8 cellular contexts compared by ENCODE assay signal in genomic region chr19:43618921-43619261, GRCh38. TPM values are rescaled to one million over a fixed set of nuclear protein-coding genes. Genes with fewer than 3 reads are reported as not detected.
A peak's percentile ranks its signal among the peaks of the same experiment; 100 is the strongest.
DNase-seq lines count a peak whose midpoint lies in the region; ATAC-seq, FAIRE-seq and TF ChIP-seq lines count a peak whose summit lies in the region.

No MANE protein-coding gene starts in this region.

- H3K4me1 Mint-ChIP-seq in activated T-cell treated with anti-CD3 and anti-CD28 coated beads, Interleukin-2, amount 50 U/mL, for 4 hours (ENCODE audit: low read depth) = peaks cover 18% of the 10 kb centered on the region

- TF ChIP-seq POLR2A in A549 (IDR thresholded peaks at IDR 0.05; ENCODE audit: low read length) (no peak), GM18505 (IDR thresholded peaks at IDR 0.05; ENCODE audit: borderline replicate concordance, extremely low read depth, insufficient read depth, insufficient read length) (no peak)

- peak overlapping the region; percentile 92 for H2AFZ ChIP-seq in parathyroid adenoma

- 2% methylated on average over 14 of the region's 14 CpGs for WGBS in A549 (ENCODE audit: missing lambda C conversion rate)

- CTCF ChIA-PET in A549 (lab: Yijun Ruan, JAX) = interaction anchor here (1.0 kb wide), 1 partner anchor 19 kb away, joined by 4 read pairs; no protein-coding TSS in a partner anchor

- ATAC-seq in A549 = peak; percentile 54 to 66
- peak; percentile 20 for ATAC-seq in GM18505 (IDR thresholded peaks at IDR 0.05; ENCODE audit: unreplicated experiment)
- ATAC-seq in HG03045 (IDR thresholded peaks at IDR 0.05; ENCODE audit: unreplicated experiment) = peak; percentile 8
- peak; percentile 51 for ATAC-seq in activated T-cell treated with anti-CD3 and anti-CD28 coated beads, Interleukin-2, amount 50 U/mL, for 4 hours

- POLR2A ChIA-PET in A549 (lab: Yijun Ruan, JAX) = interaction anchor here (0.7 to 1.1 kb wide), 2 partner anchors 50 kb away, joined by 3 to 10 read pairs; no protein-coding TSS in a partner anchor

- H3K4me2 ChIP-seq in A549 = peak overlapping the region; percentile 92
- peak overlapping the region; percentile 98 for H3K4me2 ChIP-seq in parathyroid adenoma (ENCODE audit: low read length)

- H3K79me2 ChIP-seq in parathyroid adenoma = peaks cover 8% of the 10 kb centered on the region

- TF ChIP-seq CTCF in A549 (IDR thresholded peaks at IDR 0.05) (no peak), parathyroid adenoma (IDR thresholded peaks at IDR 0.05) (no peak)

- TF ChIP-seq EP300 in A549 (IDR thresholded peaks at IDR 0.05) = no peak

- no peaks in the 10 kb centered on the region for H3K27me3 ChIP-seq in parathyroid adenoma (ENCODE audit: control insufficient read depth, insufficient read depth, low read length)

- peak overlapping the region; percentile 65 for H3K4me3 ChIP-seq in A549
- peak overlapping the region; percentile 80 for H3K4me3 ChIP-seq in parathyroid adenoma (ENCODE audit: low read depth, low read length)

- H3K27ac ChIP-seq in A549 = peak overlapping the region; percentile 86 to 94
- peak overlapping the region; percentile 89 for H3K27ac ChIP-seq in parathyroid adenoma

- peak overlapping the region; percentile 97 for H3K4me3 Mint-ChIP-seq in activated T-cell treated with anti-CD3 and anti-CD28 coated beads, Interleukin-2, amount 50 U/mL, for 4 hours

- no peaks in the 10 kb centered on the region for H3K27me3 Mint-ChIP-seq in activated T-cell treated with anti-CD3 and anti-CD28 coated beads, Interleukin-2, amount 50 U/mL, for 4 hours (ENCODE audit: low read depth)

- no peaks in the 10 kb centered on the region for H3K36me3 ChIP-seq in parathyroid adenoma (ENCODE audit: control insufficient read depth, insufficient read depth, low read length)

- no peaks in the 10 kb centered on the region for H3K9me3 ChIP-seq in A549
- no peaks in the 10 kb centered on the region for H3K9me3 ChIP-seq in parathyroid adenoma (ENCODE audit: control insufficient read depth, low read length)

- TF ChIP-seq RAD21 in A549 (conservative IDR thresholded peaks at IDR 0.05 in 1 of 2, IDR thresholded peaks at IDR 0.05 in 1 of 2) = no peak

- peaks cover 12% of the 10 kb centered on the region for H3K4me1 ChIP-seq in A549
- peaks cover 3% of the 10 kb centered on the region for H3K4me1 ChIP-seq in parathyroid adenoma

- H3K36me3 Mint-ChIP-seq in activated T-cell treated with anti-CD3 and anti-CD28 coated beads, Interleukin-2, amount 50 U/mL, for 4 hours (ENCODE audit: insufficient read depth) = no peaks in the 10 kb centered on the region

- no peak for FAIRE-seq in A549 (lab: Jason Lieb, UNC)

- no peaks in the 10 kb centered on the region for H3K9me3 Mint-ChIP-seq in activated T-cell treated with anti-CD3 and anti-CD28 coated beads, Interleukin-2, amount 50 U/mL, for 4 hours

- DNase-seq in A549 (ENCODE audit: low read depth in 1 of 2, low spot score in 1 of 2) = peak; percentile 53 to 62
- DNase-seq in NCI-H446 treated with DMSO at 0.1 percent for 48 hours (lab: John Stamatoyannopoulos, UW) = peak; percentile 74
- DNase-seq in activated T-cell treated with anti-CD3 and anti-CD28 coated beads, Interleukin-2, amount 50 U/mL, for 4 hours = peak; percentile 17
- peak; percentile 44 for DNase-seq in foreskin melanocyte
- DNase-seq in NCI-H226 = no peak

- H3K9ac ChIP-seq in parathyroid adenoma = peak overlapping the region; percentile 79

TF ChIP-seq in A549, 52 proteins besides CTCF, POLR2A, EP300 and RAD21:
- TF ChIP-seq ZNF302 (CRISPR knock-in tag; IDR thresholded peaks at IDR 0.05) (peak; percentile 84), HOXB13 (CRISPR knock-in tag; IDR thresholded peaks at IDR 0.05; ENCODE audit: low read depth) (peak; percentile 87), HOXB5 (CRISPR knock-in tag; IDR thresholded peaks at IDR 0.05) (no peak), HEYL (CRISPR knock-in tag; IDR thresholded peaks at IDR 0.05) (no peak), FOXS1 (CRISPR knock-in tag; IDR thresholded peaks at IDR 0.05) (0 out of 2 replicates have a peak, but pooled peaks have one; percentile 31), FOSB (CRISPR knock-in tag; IDR thresholded peaks at IDR 0.05) (peak; percentile 50; the same call in 1 of the 2 replicates), NPAS2 (CRISPR knock-in tag; IDR thresholded peaks at IDR 0.05; ENCODE audit: borderline replicate concordance) (no peak), HOXA7 (CRISPR knock-in tag; IDR thresholded peaks at IDR 0.05) (peak; percentile 59; the same call in 1 of the 2 replicates), MAX (IDR thresholded peaks at IDR 0.05) (no peak), CEBPB (IDR thresholded peaks at IDR 0.05) (no peak), ATOH8 (CRISPR knock-in tag; IDR thresholded peaks at IDR 0.05; ENCODE audit: low read depth) (no peak)

RNA-seq across cellular contexts. Expression of gene ZNF428, which starts 0.5 kb away (rescaled TPM):
- polyA plus RNA-seq in A549 (2011; rRNA removed) (19.3 and 22.9 TPM in 2 replicates), A549 (2017; fragmentation: RNase III; extraction: RNeasy Plus Mini Kit Qiagen cat#74134 plus additional on column Dnase treatment) (47.7 to 58.5 TPM (median 52.4 TPM) in 3 replicates)
- 56.2 and 66.0 TPM in 2 replicates for polyA plus RNA-seq in A549 (2012; cell fraction: cytosol; rRNA removed)
- 26.1 and 30.9 TPM in 2 replicates for polyA plus RNA-seq in A549 (2012; cell fraction: nucleus; rRNA removed)
- 4.5 and 6.1 TPM in 2 replicates for polyA minus RNA-seq in A549 (2011; rRNA and poly(A)+ RNA removed)
- 10 to 100 TPM; 20.6 to 27.6 (median 25.5) TPM for total RNA-seq in activated T-cell treated with anti-CD3 and anti-CD28 coated beads, Interleukin-2, amount 50 U/mL, for 4 hours

RNA-seq across cellular contexts. Expression of gene SRRM5, which starts 7.0 kb away (rescaled TPM):
- polyA plus RNA-seq in A549 (2011; rRNA removed) (0.41 and 0.47 TPM in 2 replicates), A549 (2017; fragmentation: RNase III; extraction: RNeasy Plus Mini Kit Qiagen cat#74134 plus additional on column Dnase treatment) (0.44 to 0.55 TPM (median 0.50 TPM) in 3 replicates)
- 0.31 and 0.37 TPM in 2 replicates for polyA plus RNA-seq in A549 (2012; cell fraction: cytosol; rRNA removed)
- polyA plus RNA-seq in A549 (2012; cell fraction: nucleus; rRNA removed) = 1.4 and 1.6 TPM in 2 replicates
- 0.24 and 0.37 TPM in 2 replicates for polyA minus RNA-seq in A549 (2011; rRNA and poly(A)+ RNA removed)
- under 1 TPM; 0.25 to 0.87 (median 0.30) TPM for total RNA-seq in activated T-cell treated with anti-CD3 and anti-CD28 coated beads, Interleukin-2, amount 50 U/mL, for 4 hours

RNA-seq across cellular contexts. Expression of gene CADM4, which starts 20.8 kb away (rescaled TPM):
- polyA plus RNA-seq in A549 (2011; rRNA removed) (4.2 and 4.7 TPM in 2 replicates), A549 (2017; fragmentation: RNase III; extraction: RNeasy Plus Mini Kit Qiagen cat#74134 plus additional on column Dnase treatment) (8.8 to 10.1 TPM (median 9.2 TPM) in 3 replicates)
- 5.9 and 7.6 TPM in 2 replicates for polyA plus RNA-seq in A549 (2012; cell fraction: cytosol; rRNA removed)
- polyA plus RNA-seq in A549 (2012; cell fraction: nucleus; rRNA removed) = 6.7 and 7.8 TPM in 2 replicates
- polyA minus RNA-seq in A549 (2011; rRNA and poly(A)+ RNA removed) = 3.3 and 3.7 TPM in 2 replicates
- under 1 TPM; 0.40 to 0.63 (median 0.42) TPM for total RNA-seq in activated T-cell treated with anti-CD3 and anti-CD28 coated beads, Interleukin-2, amount 50 U/mL, for 4 hours

RNA-seq across cellular contexts. Expression of gene ZNF576, which starts 22.5 kb away (rescaled TPM):
- polyA plus RNA-seq in A549 (2011; rRNA removed) = 10.6 and 11.2 TPM in 2 replicates
- 25.9 and 31.3 TPM in 2 replicates for polyA plus RNA-seq in A549 (2012; cell fraction: cytosol; rRNA removed)
- polyA plus RNA-seq in A549 (2012; cell fraction: nucleus; rRNA removed) = 22.2 and 26.9 TPM in 2 replicates
- polyA plus RNA-seq in A549 (2017; fragmentation: RNase III; extraction: RNeasy Plus Mini Kit Qiagen cat#74134 plus additional on column Dnase treatment) = 15.4 to 16.8 TPM (median 16.5 TPM) in 3 replicates
- polyA minus RNA-seq in A549 (2011; rRNA and poly(A)+ RNA removed) = 5.9 and 10.2 TPM in 2 replicates
- total RNA-seq in activated T-cell treated with anti-CD3 and anti-CD28 coated beads, Interleukin-2, amount 50 U/mL, for 4 hours = 10 to 100 TPM; 16.6 to 22.3 (median 18.5) TPM

RNA-seq across cellular contexts. Expression of gene IRGQ, which starts 23.0 kb away (rescaled TPM):
- polyA plus RNA-seq in A549 (2011; rRNA removed) (10.0 and 14.2 TPM in 2 replicates), A549 (2017; fragmentation: RNase III; extraction: RNeasy Plus Mini Kit Qiagen cat#74134 plus additional on column Dnase treatment) (6.3 to 6.5 TPM (median 6.4 TPM) in 3 replicates)
- polyA plus RNA-seq in A549 (2012; cell fraction: cytosol; rRNA removed) = 5.3 and 6.6 TPM in 2 replicates
- 13.6 and 18.6 TPM in 2 replicates for polyA plus RNA-seq in A549 (2012; cell fraction: nucleus; rRNA removed)
- 12.8 and 12.9 TPM in 2 replicates for polyA minus RNA-seq in A549 (2011; rRNA and poly(A)+ RNA removed)
- total RNA-seq in activated T-cell treated with anti-CD3 and anti-CD28 coated beads, Interleukin-2, amount 50 U/mL, for 4 hours = 10 to 100 TPM; 31.7 to 38.2 (median 33.5) TPM

Comparison
In these comparisons a context has a peak if more than half of its experiments do, and no peak if none do; other contexts are left out.
1. ATAC-seq: peak in every context shown above with its lines; median percentile 60 in A549; 51 in activated T-cell treated with anti-CD3 and anti-CD28 coated beads, Interleukin-2, amount 50 U/mL, for 4 hours; 20 in GM18505; 8 in HG03045.